ENCODE assay signal across 8 cellular contexts in the genomic region with DNA sequence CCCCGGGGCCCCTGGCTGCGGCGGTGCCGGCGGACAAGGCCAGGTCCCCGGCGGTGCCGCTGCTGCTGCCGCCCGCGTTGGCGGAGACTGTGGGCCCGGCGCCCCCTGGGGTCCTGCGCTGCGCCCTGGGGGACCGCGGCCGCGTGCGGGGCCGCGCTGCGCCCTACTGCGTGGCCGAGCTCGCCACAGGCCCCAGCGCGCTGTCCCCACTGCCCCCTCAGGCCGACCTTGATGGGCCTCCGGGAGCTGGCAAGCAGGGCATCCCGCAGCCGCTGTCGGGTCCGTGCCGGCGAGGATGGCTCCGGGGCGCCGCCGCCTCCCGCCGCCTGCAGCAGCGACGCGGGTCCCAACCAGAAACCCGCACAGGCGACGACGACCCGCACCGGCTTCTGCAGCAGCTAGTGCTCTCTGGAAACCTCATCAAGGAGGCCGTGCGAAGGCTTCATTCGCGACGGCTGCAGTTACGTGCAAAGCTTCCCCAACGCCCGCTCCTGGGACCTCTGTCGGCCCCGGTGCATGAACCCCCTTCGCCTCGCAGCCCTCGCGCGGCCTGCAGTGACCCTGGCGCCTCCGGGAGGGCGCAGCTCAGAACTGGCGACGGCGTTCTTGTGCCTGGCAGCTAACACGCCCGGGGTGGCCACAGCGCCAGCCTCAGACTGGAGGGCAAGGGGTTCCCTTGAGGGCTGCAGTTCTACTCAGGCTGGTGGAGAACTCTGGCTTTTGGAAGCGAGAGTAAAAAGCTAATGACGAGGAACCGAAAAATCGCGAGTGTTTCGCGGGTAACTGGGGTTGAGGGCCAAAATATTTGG. TPM values are rescaled to one million over a fixed set of nuclear protein-coding genes. Genes with fewer than 3 reads are reported as not detected.
DNase-seq lines count a peak whose midpoint lies in the region; ATAC-seq, FAIRE-seq and TF ChIP-seq lines count a peak whose summit lies in the region.

No MANE protein-coding gene starts in this region.

- peak overlapping the region; percentile 34 for H2AFZ ChIP-seq in SU-DHL-6 (ENCODE audit: low read depth, low read length, severe bottlenecking)

- H3K4me1 ChIP-seq in right cardiac atrium (ENCODE audit: control insufficient read depth, insufficient read depth, low read length) (no peaks in the 10 kb centered on the region), psoas muscle (peaks cover 9% of the 10 kb centered on the region)

- H3K79me2 ChIP-seq in SU-DHL-6 (ENCODE audit: insufficient read depth, low read length) = no peaks in the 10 kb centered on the region

- no peaks in the 10 kb centered on the region for H3K36me3 ChIP-seq in SU-DHL-6 (ENCODE audit: low read length)
- no peaks in the 10 kb centered on the region for H3K36me3 ChIP-seq in psoas muscle (ENCODE audit: insufficient read depth in 1 of 2, low read depth in 1 of 2)

- H3K9ac ChIP-seq in SU-DHL-6 (ENCODE audit: low read length) = peak overlapping the region; percentile 68

- H3K27ac ChIP-seq in SU-DHL-6 (ENCODE audit: low read depth, low read length) (no peak overlapping the region), adipose tissue (ENCODE audit: low read depth, low read length) (peak overlapping the region; percentile 85), right cardiac atrium (ENCODE audit: low read length) (peak overlapping the region; percentile 99), psoas muscle (peak overlapping the region; percentile 96)

- H3K4me3 ChIP-seq in SU-DHL-6 (ENCODE audit: insufficient read depth, low read length, poor library complexity, severe bottlenecking) (peak overlapping the region; percentile 76), right cardiac atrium (ENCODE audit: low read length) (peak overlapping the region; percentile 71), psoas muscle (peak overlapping the region; percentile 91)

- H3K4me2 ChIP-seq in SU-DHL-6 (ENCODE audit: low read depth, low read length, poor library complexity, severe bottlenecking) = peak overlapping the region; percentile 79

- H3F3A ChIP-seq in SU-DHL-6 (ENCODE audit: insufficient read depth) = 0 out of 2 replicates have a peak, but pooled peaks cover 2% of the 10 kb centered on the region

- no peaks in the 10 kb centered on the region for H3K27me3 ChIP-seq in SU-DHL-6 (ENCODE audit: low read length)
- no peaks in the 10 kb centered on the region for H3K27me3 ChIP-seq in right cardiac atrium (ENCODE audit: control insufficient read depth, insufficient read depth)
- H3K27me3 ChIP-seq in psoas muscle (ENCODE audit: insufficient read depth in 3 of 3, low read length in 2 of 3) = no peaks in the 10 kb centered on the region

- FAIRE-seq in frontal cortex (lab: Jason Lieb, UNC) = no peak

- H3K9me3 ChIP-seq in SU-DHL-6 (ENCODE audit: insufficient read depth, low read length) = no peaks in the 10 kb centered on the region
- no peaks in the 10 kb centered on the region for H3K9me3 ChIP-seq in right cardiac atrium (ENCODE audit: control insufficient read depth, low read length)
- H3K9me3 ChIP-seq in psoas muscle = no peaks in the 10 kb centered on the region

- no peaks in the 10 kb centered on the region for H4K20me1 ChIP-seq in SU-DHL-6 (ENCODE audit: low read depth, low read length)

- peak; percentile 42 for DNase-seq in NCI-H748 (lab: John Stamatoyannopoulos, UW; ENCODE audit: unreplicated experiment)
- DNase-seq in NCI-H748 treated with DMSO at 0.1 percent for 48 hours (lab: John Stamatoyannopoulos, UW) = no peak
- peak; percentile 49 to 84 (median 84) for DNase-seq in right cardiac atrium
- DNase-seq in psoas muscle = peak; percentile 45 to 82
- no peak for DNase-seq in frontal cortex (ENCODE audit: low spot score in 2 of 2)

- H3K9me2 ChIP-seq in SU-DHL-6 (replicated peaks; ENCODE audit: insufficient read depth, low read length) = no peaks in the 10 kb centered on the region

- TF ChIP-seq CTCF in SU-DHL-6 (IDR thresholded peaks at IDR 0.05; ENCODE audit: insufficient read depth, low read length, poor library complexity, severe bottlenecking) (no peak), psoas muscle (IDR thresholded peaks at IDR 0.05) (no peak)

- 0 to 1% (median 1%) methylated on average over 78 to 83 of the region's 83 CpGs for WGBS in adipose tissue, 3 donors
- under 1% methylated on average over 83 of the region's 83 CpGs for WGBS in right cardiac atrium
- WGBS in psoas muscle, 3 donors = 0 to 1% (median 0%) methylated on average over 51 to 83 of the region's 83 CpGs

- intact Hi-C loops in right cardiac atrium (cut with DNase I) (no loop called here), psoas muscle (cut with DNase I) (no loop called here)

- ATAC-seq in HG03139 (IDR thresholded peaks at IDR 0.05; ENCODE audit: unreplicated experiment) (peak; percentile 12), right cardiac atrium (peak; percentile 40 to 42), psoas muscle (peak; percentile 40 to 72 (median 62))

RNA-seq across cellular contexts. Expression of a gene that starts 0.8 kb away (rescaled TPM):
- 1 to 10 TPM; 2.5 to 2.9 (median 2.7) TPM for polyA plus RNA-seq in adipose tissue
- 1 to 10 TPM; 1.6 to 6.6 (median 6.1) TPM for total RNA-seq in right cardiac atrium
- polyA plus RNA-seq in right cardiac atrium = 2.7 TPM
- 1 to 10 TPM; 1.2 to 3.4 (median 2.7) TPM for total RNA-seq in psoas muscle
- 1 to 10 TPM in 2 of 3 donors, under 1 TPM in 1; 0.61 to 3.9 (median 1.6) TPM for polyA plus RNA-seq in psoas muscle
- 4.9 TPM for total RNA-seq in frontal cortex

RNA-seq across cellular contexts. Expression of a gene that starts 14.7 kb away (rescaled TPM):
- polyA plus RNA-seq in adipose tissue (10 to 100 TPM in 1 of 3 donors, 1 to 10 TPM in 2; 6.4 to 16.6 (median 9.9) TPM), right cardiac atrium (3.4 TPM), psoas muscle (10 to 100 TPM in 2 of 3 donors, 1 to 10 TPM in 1; 3.2 to 28.4 (median 12.4) TPM)
- total RNA-seq in right cardiac atrium (1 to 10 TPM; 5.0 to 7.6 (median 7.5) TPM), psoas muscle (10 to 100 TPM in 1 of 4 donors, 1 to 10 TPM in 3; 5.3 to 11.1 (median 6.6) TPM), frontal cortex (17.1 TPM)

RNA-seq across cellular contexts. Expression of a gene that starts 27.4 kb away (rescaled TPM):
- polyA plus RNA-seq in adipose tissue (1 to 10 TPM; 1.7 to 4.8 (median 2.4) TPM), right cardiac atrium (2.4 TPM), psoas muscle (1 to 10 TPM in 1 of 3 donors, under 1 TPM in 2; 0.77 to 1.8 (median 0.94) TPM)
- total RNA-seq in right cardiac atrium (1 to 10 TPM; 3.6 to 6.3 (median 5.3) TPM), psoas muscle (1 to 10 TPM; 1.2 to 3.9 (median 1.8) TPM), frontal cortex (7.7 TPM)

Comparison
In these comparisons a context has a peak if more than half of its experiments do, and no peak if none do; other contexts are left out.
1. DNase-seq: peak in NCI-H748 (single experiment), right cardiac atrium (3 of 3) and psoas muscle (2 of 2); none in NCI-H748 treated with DMSO at 0.1 percent for 48 hours (single experiment) and frontal cortex (0 of 2).
2. ATAC-seq: peak in every context shown above with its lines; median percentile 62 in psoas muscle; 41 in right cardiac atrium; 12 in HG03139.
3. Peak in every context shown above with its lines, with median percentiles within 50 percentile points of each other: H3K4me3 ChIP-seq.